ENCODE assay signal across 8 cellular contexts in genomic region chr3:41302295-41302694, GRCh38.
"Had no signal": no experiment of that assay in that cellular context is flagged by ENCODE, and none has a peak within 500 bp of the region (broad histone marks: within the 10 kb centered on the region; RNA-seq: fewer than 3 reads in every experiment).

No MANE protein-coding gene starts in this region.

- H3K27me3 Mint-ChIP-seq: IgD-negative memory B cell had no signal

- H3K9me3 ChIP-seq: HAP-1 had no signal

- H2AFZ ChIP-seq: GM23248 had no signal

- H3K27ac ChIP-seq: GM23248 had no signal

- ATAC-seq: HCT116 had no signal

- DNase-seq: GOT3, H7, HFFc6, KBM-7 had no signal

- H3K36me3 ChIP-seq: HAP-1 had no signal

- H3K4me1 Mint-ChIP-seq: IgD-negative memory B cell had no signal

- H3K4me3 Mint-ChIP-seq: HFFc6, IgD-negative memory B cell had no signal

- H3K9ac ChIP-seq: GM23248 had no signal

- H3K9me3 Mint-ChIP-seq: HFFc6 had no signal

- H3K4me1 ChIP-seq: HAP-1 had no signal

- H3K4me3 ChIP-seq: GM23248, HAP-1 had no signal

- H3K27ac Mint-ChIP-seq: HFFc6, IgD-negative memory B cell had no signal
